Comparison of ENCODE assay signal across 8 cellular contexts in genomic region chr7:116802784-116803183, GRCh38. TPM values are rescaled to one million over a fixed set of nuclear protein-coding genes. Genes with fewer than 3 reads are reported as not detected.
DNase-seq lines count a peak whose midpoint lies in the region; ATAC-seq and TF ChIP-seq lines count a peak whose summit lies in the region.

No MANE protein-coding gene starts in this region.

- H3K4me3 ChIP-seq in IMR-90 (ENCODE audit: insufficient read depth, low read depth, low read length) (no peak overlapping the region), SU-DHL-6 (ENCODE audit: insufficient read depth, low read length, poor library complexity, severe bottlenecking) (no peak overlapping the region), neural progenitor cell (no peak overlapping the region)

- peak overlapping the region in 1 of 2 experiments; percentile 68; a peak in 2 of 4 replicates for H4K8ac ChIP-seq in IMR-90 (ENCODE audit: low read depth in 2 of 2, low read length in 2 of 2)

- H3K9ac ChIP-seq in IMR-90 (ENCODE audit: low read depth, low read length) (no peak overlapping the region), SU-DHL-6 (ENCODE audit: low read length) (no peak overlapping the region), neural progenitor cell (no peak overlapping the region)

- H3K9me3 Mint-ChIP-seq in neural progenitor cell, result no peaks in the 10 kb centered on the region

- peaks cover 13% of the 10 kb centered on the region for H3K9me1 ChIP-seq in IMR-90 (ENCODE audit: insufficient read depth, low read length)

- ATAC-seq in GM21367 (IDR thresholded peaks at IDR 0.05; ENCODE audit: unreplicated experiment), result peak; percentile 75
- ATAC-seq in IMR-90 (ENCODE audit: low read depth), result peak; percentile 52

- peak; percentile 36 for DNase-seq in SKM-1 treated with dmso at 0.1 percent for 144 hours (lab: John Stamatoyannopoulos, UW; ENCODE audit: unreplicated experiment)
- DNase-seq in SKM-1 (lab: John Stamatoyannopoulos, UW; ENCODE audit: unreplicated experiment), result no peak
- DNase-seq in IMR-90, result peak; percentile 80
- peak; percentile 31 to 47 for DNase-seq in erythroblast (lab: John Stamatoyannopoulos, UW)
- peak; percentile 48 for DNase-seq in neural progenitor cell (ENCODE audit: low spot score)
- no peak for DNase-seq in activated effector memory CD4-positive, alpha-beta T cell treated with anti-CD3 and anti-CD28 coated beads, Interleukin-2, amount 50 U/mL, for 16 hours

- no peaks in the 10 kb centered on the region for H3K36me3 ChIP-seq in IMR-90 (ENCODE audit: control insufficient read depth, insufficient read depth, low read length)
- no peaks in the 10 kb centered on the region for H3K36me3 ChIP-seq in SU-DHL-6 (ENCODE audit: low read length)
- no peaks in the 10 kb centered on the region for H3K36me3 ChIP-seq in neural progenitor cell

- TF ChIP-seq RAD21 in IMR-90 (IDR thresholded peaks at IDR 0.05; ENCODE audit: low read length), result peak; percentile 56

- in situ Hi-C loops in IMR-90 (cut with MboI; ENCODE audit: low sequenced_read_pairs), result no loop called here

- H3K4me3 Mint-ChIP-seq in neural progenitor cell, result no peak overlapping the region

- intact Hi-C loops in IMR-90 (cut with micrococcal nuclease), result loop anchor here (2.0 kb wide), 1 partner anchor 20 kb away; no protein-coding TSS in a partner anchor

- peak; percentile 61 for TF ChIP-seq CTCF in IMR-90 (conservative IDR thresholded peaks at IDR 0.05; ENCODE audit: low read depth, low read length)
- peak; percentile 54 for TF ChIP-seq CTCF in SU-DHL-6 (IDR thresholded peaks at IDR 0.05; ENCODE audit: insufficient read depth, low read length, poor library complexity, severe bottlenecking)
- peak; percentile 53 for TF ChIP-seq CTCF in neural progenitor cell (IDR thresholded peaks at IDR 0.05)

- H3K4ac ChIP-seq in IMR-90 (ENCODE audit: low read depth, low read length), result peak overlapping the region; percentile 51

- no peaks in the 10 kb centered on the region for H3K27me3 Mint-ChIP-seq in neural progenitor cell (ENCODE audit: insufficient read depth, low read depth)

- no peaks in the 10 kb centered on the region for H3K79me2 ChIP-seq in SU-DHL-6 (ENCODE audit: insufficient read depth, low read length)
- no peaks in the 10 kb centered on the region for H3K79me2 ChIP-seq in neural progenitor cell (ENCODE audit: low read depth)

- peak overlapping the region; percentile 88 for H2BK5ac ChIP-seq in IMR-90 (ENCODE audit: low read depth, low read length, poor library complexity, severe bottlenecking)

- H4K91ac ChIP-seq in IMR-90 (ENCODE audit: insufficient read depth, low read depth, low read length), result peak overlapping the region; percentile 86

- peak overlapping the region; percentile 69 for H2BK20ac ChIP-seq in IMR-90 (ENCODE audit: low read depth, low read length)

- H3F3A ChIP-seq in SU-DHL-6 (ENCODE audit: insufficient read depth) (no peaks in the 10 kb centered on the region), neural progenitor cell (ENCODE audit: low read depth) (peaks cover 6% of the 10 kb centered on the region)

- H3K27me3 ChIP-seq in IMR-90 (ENCODE audit: control insufficient read depth, insufficient read depth, low read length) (no peaks in the 10 kb centered on the region), SU-DHL-6 (ENCODE audit: low read length) (no peaks in the 10 kb centered on the region), neural progenitor cell (no peaks in the 10 kb centered on the region)

- dilution Hi-C loops in IMR-90 (cut with HindIII; ENCODE audit: low sequenced_read_pairs, unreplicated experiment), result no loop called here

- peaks cover 14% of the 10 kb centered on the region for H3K4me1 Mint-ChIP-seq in neural progenitor cell

- H3K4me1 ChIP-seq in IMR-90 (ENCODE audit: control insufficient read depth, insufficient read depth, low read length) (peaks cover 17% of the 10 kb centered on the region), neural progenitor cell (peaks cover 17% of the 10 kb centered on the region)

- TF ChIP-seq POLR2A in IMR-90 (IDR thresholded peaks at IDR 0.05; ENCODE audit: low read depth, low read length) (no peak), erythroblast (IDR thresholded peaks at IDR 0.05; ENCODE audit: low read length) (no peak)

- H2AFZ ChIP-seq in IMR-90 (replicated peaks; ENCODE audit: low read length, poor library complexity), result peak overlapping the region; percentile 1
- peak overlapping the region; percentile 35 for H2AFZ ChIP-seq in SU-DHL-6 (ENCODE audit: low read depth, low read length, severe bottlenecking)
- H2AFZ ChIP-seq in neural progenitor cell (replicated peaks), result no peak overlapping the region

- peak overlapping the region; percentile 50 for H3K27ac Mint-ChIP-seq in neural progenitor cell

- no peaks in the 10 kb centered on the region for H4K20me1 ChIP-seq in IMR-90 (ENCODE audit: insufficient read depth, low read length)
- H4K20me1 ChIP-seq in SU-DHL-6 (ENCODE audit: low read depth, low read length), result no peaks in the 10 kb centered on the region
- no peaks in the 10 kb centered on the region for H4K20me1 ChIP-seq in neural progenitor cell (ENCODE audit: low read depth)

- H2AK5ac ChIP-seq in IMR-90 (ENCODE audit: low read depth, low read length), result peak overlapping the region; percentile 3; the same call in 1 of the 2 replicates

- H3K18ac ChIP-seq in IMR-90 (ENCODE audit: low read depth, low read length), result peak overlapping the region; percentile 91

- H3K36me3 Mint-ChIP-seq in neural progenitor cell, result no peaks in the 10 kb centered on the region

- H3K27ac ChIP-seq in IMR-90 (ENCODE audit: insufficient read depth, low read length) (peak overlapping the region; percentile 64), SU-DHL-6 (ENCODE audit: low read depth, low read length) (no peak overlapping the region), neural progenitor cell (peak overlapping the region; percentile 36)

- H3K9me3 ChIP-seq in IMR-90 (ENCODE audit: control insufficient read depth, insufficient read depth, low read length) (no peaks in the 10 kb centered on the region), SU-DHL-6 (ENCODE audit: insufficient read depth, low read length) (no peaks in the 10 kb centered on the region), neural progenitor cell (ENCODE audit: low read depth) (no peaks in the 10 kb centered on the region)

- H3K79me1 ChIP-seq in IMR-90 (ENCODE audit: low read depth in 1 of 2, low read length in 2 of 2), result no peaks in the 10 kb centered on the region

- H3K23ac ChIP-seq in IMR-90 (ENCODE audit: low read depth, low read length), result peak overlapping the region; percentile 8; the same call in 1 of the 2 replicates

- peak overlapping the region; percentile 28 for H3K14ac ChIP-seq in IMR-90 (replicated peaks; ENCODE audit: low read depth, low read length)

- H2BK15ac ChIP-seq in IMR-90 (ENCODE audit: low read depth, low read length), result peak overlapping the region; percentile 49; the same call in 1 of the 3 replicates

- CTCF ChIA-PET in IMR-90 (lab: Yijun Ruan, JAX), result interaction anchor here (0.6 to 1.3 kb wide), 4 partner anchors 13 to 401 kb away, joined by 3 to 4 read pairs (median 4); no protein-coding TSS in a partner anchor

- H2AK9ac ChIP-seq in IMR-90 (replicated peaks; ENCODE audit: low read depth, low read length, poor library complexity), result no peak overlapping the region

- POLR2A ChIA-PET in IMR-90 (lab: Charles Lee; ENCODE audit: unreplicated experiment), result no interaction called here

- WGBS in IMR-90 (ENCODE audit: extremely low coverage in 2 of 2, insufficient read length in 1 of 2), 2 experiments, result no CpG with 5 or more reads among the region's 5 CpGs

- peak overlapping the region; percentile 77; the same call in 1 of the 2 replicates for H4K5ac ChIP-seq in IMR-90 (ENCODE audit: low read depth, low read length)

- no TSS peak for BruUV-seq in IMR-90 (replicated peaks; lab: Mats Ljungman, UMichigan)

- H3K56ac ChIP-seq in IMR-90 (ENCODE audit: extremely low read depth, insufficient read depth, low read length), result peak overlapping the region; percentile 34; the same call in 1 of the 2 replicates

- H3K4me2 ChIP-seq in IMR-90 (ENCODE audit: low read depth, low read length) (peak overlapping the region; percentile 73; the same call in 1 of the 2 replicates), SU-DHL-6 (ENCODE audit: low read depth, low read length, poor library complexity, severe bottlenecking) (peak overlapping the region; percentile 9), neural progenitor cell (peak overlapping the region; percentile 42)

- no peaks in the 10 kb centered on the region for H3K9me2 ChIP-seq in SU-DHL-6 (replicated peaks; ENCODE audit: insufficient read depth, low read length)

- H2BK120ac ChIP-seq in IMR-90 (ENCODE audit: low read depth, low read length), result peak overlapping the region; percentile 68

TF ChIP-seq in IMR-90, 13 proteins besides CTCF, POLR2A, EP300 and RAD21 (continues in another document):
- TF ChIP-seq CHD1 (IDR thresholded peaks at IDR 0.05; ENCODE audit: low read depth, low read length) (no peak), MXI1 (IDR thresholded peaks at IDR 0.05; ENCODE audit: borderline replicate concordance, low read depth, low read length) (no peak), CEBPB (IDR thresholded peaks at IDR 0.05; ENCODE audit: low read depth, low read length) (peak; percentile 22; the same call in 1 of the 2 replicates), SMC3 (IDR thresholded peaks at IDR 0.05; ENCODE audit: low read depth, low read length) (peak; percentile 39), RFX5 (IDR thresholded peaks at IDR 0.05; ENCODE audit: low read depth, low read length) (no peak), FOS (IDR thresholded peaks at IDR 0.05; ENCODE audit: low read depth, low read length) (no peak), MAFK (IDR thresholded peaks at IDR 0.05; ENCODE audit: low read depth, low read length) (no peak), BHLHE40 (IDR thresholded peaks at IDR 0.05; ENCODE audit: low read depth, low read length) (no peak), USF2 (IDR thresholded peaks at IDR 0.05; ENCODE audit: low read depth, low read length) (peak; percentile 97)

RNA-seq across cellular contexts. Expression of gene CAPZA2, which starts 59.6 kb away (rescaled TPM):
- 133 and 229 TPM in 2 replicates for total RNA-seq in IMR-90 (2012; rRNA removed)
- polyA plus RNA-seq in IMR-90 (2012; rRNA removed), result 50.7 and 66.6 TPM in 2 replicates
- polyA plus RNA-seq in IMR-90 (2012; cell fraction: cytosol; rRNA removed), result 5.7 and 9.2 TPM in 2 replicates
- polyA plus RNA-seq in IMR-90 (2012; cell fraction: nucleus; rRNA removed; ENCODE audit: low replicate concordance), result 1.9 and 22.8 TPM in 2 replicates
- 102 and 210 TPM in 2 replicates for total RNA-seq in neural progenitor cell (ENCODE audit: low replicate concordance)

Comparison
In these comparisons a context has a peak if more than half of its experiments do, and no peak if none do; other contexts are left out.
1. DNase-seq: peak in SKM-1 treated with dmso at 0.1 percent for 144 hours (single experiment), IMR-90 (single experiment), erythroblast (2 of 2) and neural progenitor cell (single experiment); none in SKM-1 (single experiment) and activated effector memory CD4-positive, alpha-beta T cell treated with anti-CD3 and anti-CD28 coated beads, Interleukin-2, amount 50 U/mL, for 16 hours (single experiment).
2. H3K4me2 ChIP-seq: peak in every context shown above with its lines; median percentile 73 in IMR-90; 42 in neural progenitor cell; 9 in SU-DHL-6.
3. Peak in every context shown above with its lines, with median percentiles within 50 percentile points of each other: CTCF ChIP-seq.